In genomic region chr12:67811437-67812361, GRCh38 we compare ENCODE assay signal across 14 cellular contexts.
DNase-seq lines count a peak whose midpoint lies in the region; ATAC-seq and TF ChIP-seq lines count a peak whose summit lies in the region.
"Had no signal": no experiment of that assay in that cellular context is flagged by ENCODE, and none has a peak within 500 bp of the region (broad histone marks: within the 10 kb centered on the region; RNA-seq: fewer than 3 reads in every experiment).

No MANE protein-coding gene starts in this region.

- no peak overlapping the region for H3K4me3 Mint-ChIP-seq in MCF 10A (ENCODE audit: unreplicated experiment)
- H3K4me3 Mint-ChIP-seq: activated CD4-positive, alpha-beta memory T cell treated with anti-CD3 and anti-CD28 coated beads for 36 hours; activated naive CD4-positive, alpha-beta T cell treated with anti-CD3 and anti-CD28 coated beads, Interleukin-2, amount 50 U/mL, for 24 hours had no signal

- ATAC-seq in foreskin keratinocyte (peak; percentile 99), GM19035 (IDR thresholded peaks at IDR 0.05; ENCODE audit: unreplicated experiment) (no peak)

- H3K9me3 ChIP-seq in breast epithelium (peaks cover 0 to 2% of the 10 kb centered on the region in 2 donors), BE2C (no peaks in the 10 kb centered on the region)

- H3K36me3 Mint-ChIP-seq in MCF 10A (ENCODE audit: insufficient read depth, unreplicated experiment), result no peaks in the 10 kb centered on the region

- no peaks in the 10 kb centered on the region for H3K27me3 Mint-ChIP-seq in MCF 10A (ENCODE audit: insufficient read depth, unreplicated experiment)
- H3K27me3 Mint-ChIP-seq: activated CD4-positive, alpha-beta memory T cell treated with anti-CD3 and anti-CD28 coated beads for 36 hours; activated naive CD4-positive, alpha-beta T cell treated with anti-CD3 and anti-CD28 coated beads, Interleukin-2, amount 50 U/mL, for 24 hours had no signal

- no peak for TF ChIP-seq POLR2A in breast epithelium (IDR thresholded peaks at IDR 0.05)

- CTCF ChIA-PET in MCF 10A (lab: Yijun Ruan, JAX), result interaction anchor here (0.5 to 0.6 kb wide), 3 partner anchors 186 to 612 kb away, joined by 3 to 4 read pairs (median 3); no protein-coding TSS in a partner anchor

- POLR2A ChIA-PET in MCF 10A (lab: Yijun Ruan, JAX), result interaction anchor here (1.0 to 1.1 kb wide), 2 partner anchors 11 to 17 kb away, joined by 3 to 4 read pairs; no protein-coding TSS in a partner anchor

- no peaks in the 10 kb centered on the region for H3K4me1 Mint-ChIP-seq in MCF 10A (ENCODE audit: insufficient read depth, unreplicated experiment)

- intact Hi-C loops in MCF 10A (cut with micrococcal nuclease) (loop anchor here (2.0 to 10.0 kb wide), 2 partner anchors 103 to 161 kb away; no protein-coding TSS in a partner anchor), breast epithelium (cut with DNase I; ENCODE audit: low total_unique reads) (no loop called here)

- H3K27me3 ChIP-seq in breast epithelium (no peaks in the 10 kb centered on the region), foreskin keratinocyte (no peaks in the 10 kb centered on the region), BE2C (no peaks in the 10 kb centered on the region)
- H3K27me3 ChIP-seq: hepatocyte had no signal

- H3K27ac Mint-ChIP-seq in MCF 10A (ENCODE audit: low read depth, unreplicated experiment), result no peak overlapping the region
- H3K27ac Mint-ChIP-seq: activated CD4-positive, alpha-beta memory T cell treated with anti-CD3 and anti-CD28 coated beads for 36 hours; activated naive CD4-positive, alpha-beta T cell treated with anti-CD3 and anti-CD28 coated beads, Interleukin-2, amount 50 U/mL, for 24 hours had no signal

- peaks cover 17% of the 10 kb centered on the region for H3K9me3 Mint-ChIP-seq in MCF 10A (ENCODE audit: unreplicated experiment)

- TF ChIP-seq CTCF in MCF 10A (IDR thresholded peaks at IDR 0.05; ENCODE audit: unreplicated experiment), result no peak
- no peak for TF ChIP-seq CTCF in breast epithelium (IDR thresholded peaks at IDR 0.05)
- no peak for TF ChIP-seq CTCF in foreskin keratinocyte (conservative IDR thresholded peaks at IDR 0.05)
- TF ChIP-seq CTCF in BE2C (IDR thresholded peaks at IDR 0.05; ENCODE audit: low read depth, low read length), result no peak

- no peaks in the 10 kb centered on the region for H3K36me3 ChIP-seq in breast epithelium
- H3K36me3 ChIP-seq in BE2C, result no peaks in the 10 kb centered on the region

- H3K27ac ChIP-seq in breast epithelium, result no peak overlapping the region
- H3K27ac ChIP-seq in foreskin keratinocyte, result peak overlapping the region; percentile 62
- H3K27ac ChIP-seq: hepatocyte had no signal

- H3K4me1 ChIP-seq in breast epithelium (no peaks in the 10 kb centered on the region), foreskin keratinocyte (peaks cover 12% of the 10 kb centered on the region), BE2C (no peaks in the 10 kb centered on the region)

- H3K4me3 ChIP-seq in breast epithelium (no peak overlapping the region), BE2C (ENCODE audit: low read depth, low read length) (no peak overlapping the region)
- H3K4me3 ChIP-seq: hepatocyte had no signal

- BruUV-seq in MCF 10A (replicated peaks; lab: Mats Ljungman, UMichigan), result no TSS peak

- DNase-seq in MCF 10A (ENCODE audit: unreplicated experiment) (peak; percentile 71), breast epithelium (ENCODE audit: low spot score in 2 of 2) (no peak), T1000 (lab: John Stamatoyannopoulos, UW) (peak; percentile 33), foreskin keratinocyte (peak; percentile 85 to 94), BE2C (no peak), NCI-H2196 (lab: John Stamatoyannopoulos, UW; ENCODE audit: unreplicated experiment) (no peak), NCI-H2029 treated with DMSO at 0.1 percent for 48 hours (lab: John Stamatoyannopoulos, UW) (no peak)
- DNase-seq: activated CD4-positive, alpha-beta memory T cell treated with anti-CD3 and anti-CD28 coated beads for 36 hours; C1 segment of cervical spinal cord; dermis blood vessel endothelial cell; NCI-H2227 treated with DMSO at 0.1 percent for 48 hours had no signal

Comparison
In these comparisons a context has a peak if more than half of its experiments do, and no peak if none do; other contexts are left out.
1. DNase-seq: peak in MCF 10A (single experiment), T1000 (single experiment) and foreskin keratinocyte (2 of 2); none in breast epithelium (0 of 2), BE2C (single experiment), NCI-H2196 (single experiment) and NCI-H2029 treated with DMSO at 0.1 percent for 48 hours (single experiment).